21 cellular contexts compared by ENCODE assay signal in genomic region chr6:1945235-1945832, GRCh38.
"Had no signal": no experiment of that assay in that cellular context is flagged by ENCODE, and none has a peak within 500 bp of the region (broad histone marks: within the 10 kb centered on the region; RNA-seq: fewer than 3 reads in every experiment).

No MANE protein-coding gene starts in this region.

- H3K4me3 Mint-ChIP-seq: activated B cell treated with CpG ODN at 0.5 μM for 24 hours; activated CD4-positive, alpha-beta T cell treated with anti-CD3 and anti-CD28 coated beads, Interleukin-2, amount 10 ng/mL, durations not matched to agents 24 days and 14 days; activated CD8-positive, alpha-beta memory T cell treated with anti-CD3 and anti-CD28 coated beads, Interleukin-2, amount 10 ng/mL, durations not matched to agents 7 days and 5 days; activated naive CD8-positive, alpha-beta T cell treated with anti-CD3 and anti-CD28 coated beads, Interleukin-2, amount 50 U/mL, for 24 hours; activated T-cell treated with anti-CD3 and anti-CD28 coated beads, Interleukin-2, amount 50 U/mL, for 24 hours; activated T-helper 1 cell treated with anti-CD3 and anti-CD28 coated beads, Interleukin-12 subunit alpha, Interleukin-12 subunit beta, Interleukin-2, Interleukin-4 antibody, amounts not matched to agents 30 ng/mL and 10 ng/mL and 1 ng/mL, durations not matched to agents 14 hours and 24 hours and 36 hours; brain; central memory CD8-positive, alpha-beta T cell; T-helper 17 cell had no signal

- ATAC-seq: activated CD8-positive, alpha-beta memory T cell treated with anti-CD3 and anti-CD28 coated beads, Interleukin-2, amount 10 ng/mL, durations not matched to agents 7 days and 5 days; activated naive CD4-positive, alpha-beta T cell treated with anti-CD3 and anti-CD28 coated beads, Interleukin-2, amount 50 U/mL, for 72 hours; activated naive CD8-positive, alpha-beta T cell treated with anti-CD3 and anti-CD28 coated beads, Interleukin-2, amount 50 U/mL, for 24 hours; T-helper 17 cell had no signal

- H3K27me3 Mint-ChIP-seq: activated B cell treated with CpG ODN at 0.5 μM for 24 hours; activated CD4-positive, alpha-beta T cell treated with anti-CD3 and anti-CD28 coated beads, Interleukin-2, amount 10 ng/mL, durations not matched to agents 24 days and 14 days; activated CD8-positive, alpha-beta memory T cell treated with anti-CD3 and anti-CD28 coated beads, Interleukin-2, amount 10 ng/mL, durations not matched to agents 7 days and 5 days; activated naive CD8-positive, alpha-beta T cell treated with anti-CD3 and anti-CD28 coated beads, Interleukin-2, amount 50 U/mL, for 24 hours; activated T-cell treated with anti-CD3 and anti-CD28 coated beads, Interleukin-2, amount 50 U/mL, for 24 hours; brain; central memory CD8-positive, alpha-beta T cell; T-helper 17 cell had no signal

- DNase-seq: activated B cell treated with CpG ODN at 0.5 μM for 24 hours; activated CD4-positive, alpha-beta T cell treated with anti-CD3 and anti-CD28 coated beads for 1 hour; activated CD4-positive, alpha-beta T cell treated with anti-CD3 and anti-CD28 coated beads, Interleukin-2, amount 10 ng/mL, durations not matched to agents 24 days and 14 days; activated CD4-positive, alpha-beta T cell treated with anti-CD3 and anti-CD28 coated beads, Interleukin-2, amount 50 U/mL, for 48 hours; activated CD8-positive, alpha-beta memory T cell treated with anti-CD3 and anti-CD28 coated beads, Interleukin-2, amount 10 ng/mL, durations not matched to agents 7 days and 5 days; activated effector memory CD4-positive, alpha-beta T cell treated with Interleukin-2 at 50 U/mL for 16 hours; activated naive CD4-positive, alpha-beta T cell; activated naive CD8-positive, alpha-beta T cell treated with anti-CD3 and anti-CD28 coated beads, Interleukin-2, amount 50 U/mL, for 24 hours; activated T-cell treated with anti-CD3 and anti-CD28 coated beads, Interleukin-2, amount 50 U/mL, for 24 hours; amniotic stem cell; NCI-H1048; NCI-H2029; NCI-H510A treated with DMSO at 0.1 percent for 48 hours; PC-9; SHP77 treated with DMSO at 0.1 percent for 48 hours; T-helper 17 cell; T-helper 9 cell had no signal

- H3K27ac Mint-ChIP-seq: activated B cell treated with CpG ODN at 0.5 μM for 24 hours; activated CD4-positive, alpha-beta T cell treated with anti-CD3 and anti-CD28 coated beads, Interleukin-2, amount 10 ng/mL, durations not matched to agents 24 days and 14 days; activated CD8-positive, alpha-beta memory T cell treated with anti-CD3 and anti-CD28 coated beads, Interleukin-2, amount 10 ng/mL, durations not matched to agents 7 days and 5 days; activated naive CD4-positive, alpha-beta T cell treated with anti-CD3 and anti-CD28 coated beads, Interleukin-2, amount 50 U/mL, for 72 hours; activated naive CD8-positive, alpha-beta T cell treated with anti-CD3 and anti-CD28 coated beads, Interleukin-2, amount 50 U/mL, for 24 hours; activated T-cell treated with anti-CD3 and anti-CD28 coated beads, Interleukin-2, amount 50 U/mL, for 24 hours; activated T-helper 1 cell treated with anti-CD3 and anti-CD28 coated beads, Interleukin-12 subunit alpha, Interleukin-12 subunit beta, Interleukin-2, Interleukin-4 antibody, amounts not matched to agents 30 ng/mL and 10 ng/mL and 1 ng/mL, durations not matched to agents 14 hours and 24 hours and 36 hours; brain; T-helper 17 cell had no signal

- H3K4me3 ChIP-seq: PC-9 had no signal

- H3K36me3 Mint-ChIP-seq: activated CD8-positive, alpha-beta memory T cell treated with anti-CD3 and anti-CD28 coated beads, Interleukin-2, amount 10 ng/mL, durations not matched to agents 7 days and 5 days; brain had no signal

- H3K9me3 Mint-ChIP-seq: activated B cell treated with CpG ODN at 0.5 μM for 24 hours; activated CD4-positive, alpha-beta T cell treated with anti-CD3 and anti-CD28 coated beads, Interleukin-2, amount 10 ng/mL, durations not matched to agents 24 days and 14 days; activated naive CD4-positive, alpha-beta T cell treated with anti-CD3 and anti-CD28 coated beads, Interleukin-2, amount 50 U/mL, for 72 hours; activated naive CD8-positive, alpha-beta T cell treated with anti-CD3 and anti-CD28 coated beads, Interleukin-2, amount 50 U/mL, for 24 hours; activated T-cell treated with anti-CD3 and anti-CD28 coated beads, Interleukin-2, amount 50 U/mL, for 24 hours; activated T-helper 1 cell treated with anti-CD3 and anti-CD28 coated beads, Interleukin-12 subunit alpha, Interleukin-12 subunit beta, Interleukin-2, Interleukin-4 antibody, amounts not matched to agents 30 ng/mL and 10 ng/mL and 1 ng/mL, durations not matched to agents 14 hours and 24 hours and 36 hours; brain; central memory CD8-positive, alpha-beta T cell had no signal

- H3K27ac ChIP-seq: PC-9 had no signal

- H3K4me1 Mint-ChIP-seq: activated CD4-positive, alpha-beta T cell treated with anti-CD3 and anti-CD28 coated beads, Interleukin-2, amount 10 ng/mL, durations not matched to agents 24 days and 14 days; activated CD8-positive, alpha-beta memory T cell treated with anti-CD3 and anti-CD28 coated beads, Interleukin-2, amount 10 ng/mL, durations not matched to agents 7 days and 5 days; activated naive CD8-positive, alpha-beta T cell treated with anti-CD3 and anti-CD28 coated beads, Interleukin-2, amount 50 U/mL, for 24 hours; brain; T-helper 17 cell had no signal
